ENCODE assay signal across 8 cellular contexts in the genomic region with DNA sequence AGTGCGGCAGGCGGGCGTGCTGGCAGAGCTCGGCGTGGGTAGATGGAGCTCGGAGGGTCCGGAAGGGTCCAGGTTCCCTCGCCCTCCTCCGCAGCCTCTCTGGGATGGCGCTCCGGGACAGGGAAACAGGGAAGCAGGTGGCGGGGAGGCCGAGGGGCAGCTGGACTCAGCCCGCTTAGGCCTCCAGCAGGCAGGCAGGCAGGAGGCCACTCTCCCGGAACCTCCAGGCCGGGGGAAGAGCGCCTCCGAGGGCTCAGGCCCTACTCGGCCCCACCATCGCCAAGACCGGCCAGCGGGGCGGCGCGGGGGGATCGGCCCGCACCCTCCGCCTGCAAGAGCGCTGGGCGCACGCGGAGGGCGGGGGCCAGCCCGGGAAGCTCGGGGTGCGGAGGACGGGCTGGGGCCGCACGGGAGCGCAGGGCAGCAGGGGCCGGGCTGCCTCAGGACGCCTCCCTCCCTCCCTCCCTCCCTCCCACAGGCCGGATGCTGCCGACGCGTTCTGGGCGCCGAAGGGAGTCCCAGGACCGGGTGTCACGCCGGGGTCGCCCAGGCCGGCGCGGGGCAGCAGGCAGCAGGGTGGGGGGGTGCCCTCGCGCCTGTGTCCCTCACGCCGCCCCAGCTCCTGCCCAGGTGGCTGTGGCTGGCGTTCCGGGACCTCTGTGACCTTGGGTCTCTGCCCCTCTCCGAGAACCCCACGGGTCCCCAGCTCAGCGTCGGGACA. TPM values are rescaled to one million over a fixed set of nuclear protein-coding genes. Genes with fewer than 3 reads are reported as not detected.
DNase-seq lines count a peak whose midpoint lies in the region; ATAC-seq and TF ChIP-seq lines count a peak whose summit lies in the region.

No MANE protein-coding gene starts in this region.

- DNase-seq in Right ventricle myocardium inferior (ENCODE audit: missing footprints) (peak; percentile 73), cardiac septum (ENCODE audit: low spot score) (no peak), PC-9 (peak in 1 of 2 experiments; percentile 41), lower lobe of right lung (peak; percentile 72), NK-92 (lab: John Stamatoyannopoulos, UW; ENCODE audit: unreplicated experiment) (no peak)

- peaks cover 54% of the 10 kb centered on the region for H3K79me2 ChIP-seq in PC-9 (ENCODE audit: low read depth)

- peak overlapping the region; percentile 97 for H3K4me2 ChIP-seq in PC-9

- H4K20me1 ChIP-seq in PC-9 (ENCODE audit: insufficient read depth) = peaks cover 37% of the 10 kb centered on the region

- peaks cover 32% of the 10 kb centered on the region for H3F3A ChIP-seq in PC-9 (ENCODE audit: insufficient read depth, low read depth)

- peak overlapping the region; percentile 48; the same call in 1 of the 2 replicates for H2AFZ ChIP-seq in PC-9

- H3K27ac ChIP-seq in PC-9 (0 out of 2 replicates have a peak overlapping the region, but pooled peaks have one; percentile 29), cingulate gyrus (ENCODE audit: low read depth, low read length) (peak overlapping the region; percentile 65), lower lobe of right lung (peak overlapping the region; percentile 92), thymus (ENCODE audit: low read depth) (peak overlapping the region; percentile 78)

- POLR2A ChIA-PET in PC-9 (lab: Charles Lee; ENCODE audit: unreplicated experiment) = interaction anchor here (0.6 to 0.7 kb wide), 2 partner anchors 13 to 246 kb away, joined by 3 to 15 read pairs; no protein-coding TSS in a partner anchor

- H3K9me3 ChIP-seq in PC-9 (ENCODE audit: insufficient read depth, low read depth) (no peaks in the 10 kb centered on the region), lower lobe of right lung (no peaks in the 10 kb centered on the region), thymus (ENCODE audit: control insufficient read depth) (no peaks in the 10 kb centered on the region)

- H3K4me3 ChIP-seq in PC-9 (peak overlapping the region; percentile 98), lower lobe of right lung (peak overlapping the region; percentile 95), thymus (ENCODE audit: low read length) (peak overlapping the region; percentile 99)

- no peaks in the 10 kb centered on the region; the same call in 1 of the 2 replicates for H3K36me3 ChIP-seq in PC-9 (ENCODE audit: low read depth)
- H3K36me3 ChIP-seq in lower lobe of right lung = peaks cover 11% of the 10 kb centered on the region
- no peaks in the 10 kb centered on the region for H3K36me3 ChIP-seq in thymus (ENCODE audit: control insufficient read depth, insufficient read depth)

- CTCF ChIA-PET in PC-9 (lab: Charles Lee) = no interaction called here

- H3K9me2 ChIP-seq in PC-9 (ENCODE audit: insufficient read depth) = no peaks in the 10 kb centered on the region

- H3K27me3 ChIP-seq in PC-9 (ENCODE audit: insufficient read depth, low read depth) (no peaks in the 10 kb centered on the region), lower lobe of right lung (ENCODE audit: low read depth) (no peaks in the 10 kb centered on the region), thymus (ENCODE audit: control insufficient read depth, insufficient read depth) (no peaks in the 10 kb centered on the region)

- intact Hi-C loops in Right ventricle myocardium inferior (cut with DNase I) (loop anchor here (2.0 to 5.0 kb wide), 2 partner anchors 15 to 102 kb away; a partner anchor contains a TSS), cardiac septum (cut with DNase I) (loop anchor here (1.0 to 5.0 kb wide), 2 partner anchors 16 to 102 kb away; a partner anchor contains a TSS), PC-9 (cut with micrococcal nuclease; ENCODE audit: unreplicated experiment) (loop anchor here (1.0 to 10.0 kb wide), 3 partner anchors 9 to 99 kb away; a partner anchor contains a TSS), lower lobe of right lung (cut with DNase I) (no loop called here)

- peak; percentile 42 for ATAC-seq in Right ventricle myocardium inferior
- ATAC-seq in HG02852 (IDR thresholded peaks at IDR 0.05; ENCODE audit: unreplicated experiment) = peak; percentile 31
- ATAC-seq in lower lobe of right lung = peak; percentile 46 to 56

- BruUV-seq in PC-9 (replicated peaks; lab: Mats Ljungman, UMichigan) = no TSS peak

- TF ChIP-seq CTCF in PC-9 (conservative IDR thresholded peaks at IDR 0.05) (no peak), lower lobe of right lung (IDR thresholded peaks at IDR 0.05) (no peak)

- WGBS in thymus = 23% methylated on average over 65 of the region's 65 CpGs

- H3K4me1 ChIP-seq in PC-9 (replicated peaks; ENCODE audit: insufficient read depth) = peaks cover 40% of the 10 kb centered on the region
- peaks cover 54% of the 10 kb centered on the region for H3K4me1 ChIP-seq in lower lobe of right lung
- H3K4me1 ChIP-seq in thymus (ENCODE audit: control insufficient read depth, insufficient read depth, low read length) = peaks cover 16% of the 10 kb centered on the region

RNA-seq across cellular contexts. Expression of a gene that starts 1.0 kb away (rescaled TPM):
- total RNA-seq in Right ventricle myocardium inferior (98.9 TPM), cardiac septum (160 TPM), PC-9 (2021) (337 and 413 TPM in 2 replicates), lower lobe of right lung (105 TPM)
- polyA plus RNA-seq in thymus = 56.7 TPM

RNA-seq across cellular contexts. Expression of a gene that starts 11.9 kb away (rescaled TPM):
- total RNA-seq in Right ventricle myocardium inferior = 10.3 TPM
- 12.8 TPM for total RNA-seq in cardiac septum
- 9.7 and 14.4 TPM in 2 replicates for total RNA-seq in PC-9 (2021)
- 20.1 TPM for total RNA-seq in lower lobe of right lung
- 2.8 TPM for polyA plus RNA-seq in thymus

RNA-seq across cellular contexts. Expression of a gene that starts 15.0 kb away (rescaled TPM):
- 407 TPM for total RNA-seq in Right ventricle myocardium inferior
- 372 TPM for total RNA-seq in cardiac septum
- 715 and 961 TPM in 2 replicates for total RNA-seq in PC-9 (2021)
- total RNA-seq in lower lobe of right lung = 450 TPM
- polyA plus RNA-seq in thymus = 253 TPM

RNA-seq across cellular contexts. Expression of a gene that starts 52.9 kb away (rescaled TPM):
- total RNA-seq in Right ventricle myocardium inferior = 12.2 TPM
- 15.3 TPM for total RNA-seq in cardiac septum
- 39.9 and 54.0 TPM in 2 replicates for total RNA-seq in PC-9 (2021)
- total RNA-seq in lower lobe of right lung = 25.0 TPM
- polyA plus RNA-seq in thymus = 43.9 TPM

Comparison
In these comparisons a context has a peak if more than half of its experiments do, and no peak if none do; other contexts are left out.
1. DNase-seq: peak in Right ventricle myocardium inferior (single experiment) and lower lobe of right lung (single experiment); none in cardiac septum (single experiment) and NK-92 (single experiment).
2. H3K27ac ChIP-seq: peak in every context shown above with its lines; median percentile 92 in lower lobe of right lung; 78 in thymus; 65 in cingulate gyrus; 29 in PC-9.
3. Peak in every context shown above with its lines, with median percentiles within 50 percentile points of each other: ATAC-seq and H3K4me3 ChIP-seq.